In the genomic region with DNA sequence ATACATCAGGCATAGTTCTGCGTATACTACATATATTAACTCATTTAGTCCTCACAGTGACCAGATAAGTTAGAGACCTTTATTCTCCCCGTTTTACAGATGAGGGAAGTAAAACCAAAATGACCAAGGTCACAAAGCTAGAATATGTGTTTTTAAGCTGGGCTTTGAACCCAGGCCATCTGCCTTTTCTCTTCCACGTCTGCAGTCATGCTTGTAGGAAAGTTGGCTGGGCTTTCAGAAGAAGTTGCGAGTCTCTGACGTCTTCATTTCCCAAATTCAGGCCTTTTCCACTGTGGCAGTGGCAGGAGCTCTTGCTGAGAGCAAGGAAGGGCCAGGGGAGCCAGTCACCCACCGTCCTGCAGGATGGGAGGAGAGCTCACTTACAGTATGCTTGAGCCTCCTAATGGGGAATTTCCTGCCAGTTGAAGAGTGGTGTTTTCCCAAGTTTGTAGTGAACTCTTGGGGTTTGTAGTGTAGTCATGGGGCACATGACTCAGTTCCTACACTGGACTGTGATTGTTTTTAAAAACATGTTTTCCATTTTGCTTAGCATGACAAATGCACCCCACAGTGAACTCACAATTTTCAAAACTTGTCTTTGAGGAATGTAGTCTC, we compare ENCODE assay signal across 8 cellular contexts. TPM values are rescaled to one million over a fixed set of nuclear protein-coding genes. Genes with fewer than 3 reads are reported as not detected.
DNase-seq lines count a peak whose midpoint lies in the region; ATAC-seq and TF ChIP-seq lines count a peak whose summit lies in the region.

No MANE protein-coding gene starts in this region.

- no peak for TF ChIP-seq EP300 in suprapubic skin (IDR thresholded peaks at IDR 0.05)

- ATAC-seq in HG02870 (IDR thresholded peaks at IDR 0.05; ENCODE audit: unreplicated experiment), result peak; percentile 72
- peak; percentile 89 for ATAC-seq in left lung
- no peak for ATAC-seq in HG03045 (IDR thresholded peaks at IDR 0.05; ENCODE audit: unreplicated experiment)
- no peak for ATAC-seq in HG02571 (IDR thresholded peaks at IDR 0.05; ENCODE audit: unreplicated experiment)

- DNase-seq in AG08395 (ENCODE audit: low spot score) (peak; percentile 85), brain microvascular endothelial cell (peak; percentile 97), left lung (peak in 1 of 2 donors; percentile 74), suprapubic skin (ENCODE audit: low spot score in 2 of 2) (peak in 1 of 2 donors; percentile 84), Ammon's horn (ENCODE audit: low spot score) (no peak)

- no peak overlapping the region for H3K4me3 ChIP-seq in brain microvascular endothelial cell (ENCODE audit: low read depth, low read length)
- H3K4me3 ChIP-seq in left lung, result no peak overlapping the region
- no peak overlapping the region for H3K4me3 ChIP-seq in suprapubic skin

- intact Hi-C loops in left lung (cut with DNase I), result no loop called here

- TF ChIP-seq POLR2A in suprapubic skin (IDR thresholded peaks at IDR 0.05), result no peak

- H3K4me1 ChIP-seq in left lung (peaks cover 35 to 61% of the 10 kb centered on the region in 2 donors), suprapubic skin (peaks cover 52% of the 10 kb centered on the region)

- peak; percentile 5 for TF ChIP-seq CTCF in brain microvascular endothelial cell (IDR thresholded peaks at IDR 0.05; ENCODE audit: low read depth, low read length, missing control alignments)
- TF ChIP-seq CTCF in left lung (IDR thresholded peaks at IDR 0.05), result no peak
- no peak for TF ChIP-seq CTCF in suprapubic skin (IDR thresholded peaks at IDR 0.05)

- in situ Hi-C loops in brain microvascular endothelial cell (cut with HindIII; ENCODE audit: low pct_ligation_motif_present, low sequenced_read_pairs), result no loop called here

- H3K27ac ChIP-seq in brain microvascular endothelial cell (peak overlapping the region; percentile 91), left lung (peak overlapping the region; percentile 81 to 82), suprapubic skin (peak overlapping the region; percentile 72)

- H3K36me3 ChIP-seq in brain microvascular endothelial cell (replicated peaks), result peaks cover 28% of the 10 kb centered on the region
- H3K36me3 ChIP-seq in left lung, result peaks cover 0 to 42% of the 10 kb centered on the region in 2 donors
- peaks cover 21% of the 10 kb centered on the region for H3K36me3 ChIP-seq in suprapubic skin

- H3K27me3 ChIP-seq in brain microvascular endothelial cell (replicated peaks) (no peaks in the 10 kb centered on the region), left lung (no peaks in the 10 kb centered on the region), suprapubic skin (no peaks in the 10 kb centered on the region)

- WGBS in suprapubic skin, result 51% methylated on average over 6 of the region's 6 CpGs

- no peaks in the 10 kb centered on the region for H3K9me3 ChIP-seq in left lung
- no peaks in the 10 kb centered on the region for H3K9me3 ChIP-seq in suprapubic skin

RNA-seq across cellular contexts. Expression of gene CYP17A1, which starts 34.2 kb away (rescaled TPM):
- under 1 TPM; 0.52 to 0.58 TPM for total RNA-seq in left lung
- total RNA-seq in suprapubic skin, result not detected

RNA-seq across cellular contexts. Expression of gene BORCS7, which starts 51.0 kb away (rescaled TPM):
- total RNA-seq in left lung (10 to 100 TPM; 15.6 to 24.6 TPM), suprapubic skin (10 to 100 TPM; 20.7 to 27.2 (median 25.4) TPM)

RNA-seq across cellular contexts. Expression of gene WBP1L, which starts 59.3 kb away (rescaled TPM):
- total RNA-seq in left lung (10 to 100 TPM; 48.4 to 49.8 TPM), suprapubic skin (100 to 1,000 TPM; 103 to 166 (median 125) TPM)

Comparison
In these comparisons a context has a peak if more than half of its experiments do, and no peak if none do; other contexts are left out.
1. ATAC-seq: peak in HG02870 (single experiment) and left lung (single experiment); none in HG03045 (single experiment) and HG02571 (single experiment).
2. Peak in every context shown above with its lines, with median percentiles within 50 percentile points of each other: H3K27ac ChIP-seq.